ENCODE assay signal across 19 cellular contexts in genomic region chr3:12906916-12907290, GRCh38.
"Had no signal": no experiment of that assay in that cellular context is flagged by ENCODE, and none has a peak within 500 bp of the region (broad histone marks: within the 10 kb centered on the region; RNA-seq: fewer than 3 reads in every experiment).

No MANE protein-coding gene starts in this region.

- H3K27me3 Mint-ChIP-seq: naive B cell; stimulated activated naive CD8-positive, alpha-beta T cell treated with anti-CD3 and anti-CD28 coated beads, Interleukin-15, Interleukin-2, amounts not matched to agents 100 ng/mL and 50 ng/mL, for 24 hours had no signal

- H3K9me3 ChIP-seq: gastrocnemius medialis, neutrophil, testis, tibial nerve, upper lobe of right lung, vagina had no signal

- H3K4me1 Mint-ChIP-seq: nephron had no signal

- H3K4me1 ChIP-seq: upper lobe of right lung, vagina had no signal

- H3K4me2 ChIP-seq: smooth muscle cell had no signal

- H3K4me3 ChIP-seq: gastrocnemius medialis, smooth muscle cell, testis, tibial nerve, upper lobe of right lung, vagina had no signal

- H3K4me3 Mint-ChIP-seq: immature natural killer cell; naive B cell; nephron; stimulated activated naive CD8-positive, alpha-beta T cell treated with anti-CD3 and anti-CD28 coated beads, Interleukin-15, Interleukin-2, amounts not matched to agents 100 ng/mL and 50 ng/mL, for 24 hours had no signal

- DNase-seq: cortex of kidney; effector memory CD4-positive, alpha-beta T cell; gastrocnemius medialis; immature natural killer cell; kidney; left colon; mesendoderm; naive B cell; stimulated activated CD4-positive, alpha-beta T cell treated with anti-CD3 and anti-CD28 coated beads, Interleukin-2, amount 100 ng/mL, for 48 hours; testis; upper lobe of right lung had no signal

- H3K27ac ChIP-seq: neutrophil, testis, tibial nerve, upper lobe of right lung, vagina had no signal

- H3K27ac Mint-ChIP-seq: nephron; stimulated activated naive CD8-positive, alpha-beta T cell treated with anti-CD3 and anti-CD28 coated beads, Interleukin-15, Interleukin-2, amounts not matched to agents 100 ng/mL and 50 ng/mL, for 24 hours had no signal

- H3K9me3 Mint-ChIP-seq: immature natural killer cell; naive B cell; nephron; stimulated activated naive CD8-positive, alpha-beta T cell treated with anti-CD3 and anti-CD28 coated beads, Interleukin-15, Interleukin-2, amounts not matched to agents 100 ng/mL and 50 ng/mL, for 24 hours had no signal

- FAIRE-seq: endometrium, kidney had no signal

- ATAC-seq: esophagus mucosa, gastrocnemius medialis, left colon, upper lobe of right lung had no signal

- H3K27me3 ChIP-seq: gastrocnemius medialis, neutrophil, testis, tibial nerve, upper lobe of right lung, vagina had no signal
